ENCODE assay signal across 1 cellular context in genomic region chr7:151239837-151240459, GRCh38.
A peak's percentile ranks its signal among the peaks of the same experiment; 100 is the strongest.
TF ChIP-seq lines count a peak whose summit lies in the region.

No MANE protein-coding gene starts in this region.

TF ChIP-seq in HepG2, 621 proteins besides CTCF, POLR2A, EP300 and RAD21:
- TF ChIP-seq JARID2 (CRISPR knock-in tag; IDR thresholded peaks at IDR 0.05; ENCODE audit: insufficient replicate concordance) (no peak), AGO2 (optimal IDR thresholded peaks at IDR 0.05; ENCODE audit: low read depth, low read length) (peak; percentile 64), ATF3 (CRISPR knock-in tag; IDR thresholded peaks at IDR 0.05) (no peak), MXI1 (IDR thresholded peaks at IDR 0.05; ENCODE audit: borderline replicate concordance, low read depth, low read length) (no peak), PRMT3 (CRISPR knock-in tag; IDR thresholded peaks at IDR 0.05; ENCODE audit: borderline replicate concordance, low read depth) (no peak), POLR2G (IDR thresholded peaks at IDR 0.05; ENCODE audit: low read depth, low read length) (0 out of 2 replicates have a peak, but pooled peaks have one; percentile 26), SP140L (CRISPR knock-in tag; IDR thresholded peaks at IDR 0.05; ENCODE audit: borderline replicate concordance) (no peak), SP2 (CRISPR knock-in tag; IDR thresholded peaks at IDR 0.05) (no peak), NFRKB (IDR thresholded peaks at IDR 0.05) (no peak), REXO4 (CRISPR knock-in tag; IDR thresholded peaks at IDR 0.05; ENCODE audit: borderline replicate concordance) (no peak), RBM39 (IDR thresholded peaks at IDR 0.05; ENCODE audit: low read depth, low read length, poor library complexity, severe bottlenecking) (no peak)
